Comparison of ENCODE assay signal across 10 cellular contexts in the genomic region with DNA sequence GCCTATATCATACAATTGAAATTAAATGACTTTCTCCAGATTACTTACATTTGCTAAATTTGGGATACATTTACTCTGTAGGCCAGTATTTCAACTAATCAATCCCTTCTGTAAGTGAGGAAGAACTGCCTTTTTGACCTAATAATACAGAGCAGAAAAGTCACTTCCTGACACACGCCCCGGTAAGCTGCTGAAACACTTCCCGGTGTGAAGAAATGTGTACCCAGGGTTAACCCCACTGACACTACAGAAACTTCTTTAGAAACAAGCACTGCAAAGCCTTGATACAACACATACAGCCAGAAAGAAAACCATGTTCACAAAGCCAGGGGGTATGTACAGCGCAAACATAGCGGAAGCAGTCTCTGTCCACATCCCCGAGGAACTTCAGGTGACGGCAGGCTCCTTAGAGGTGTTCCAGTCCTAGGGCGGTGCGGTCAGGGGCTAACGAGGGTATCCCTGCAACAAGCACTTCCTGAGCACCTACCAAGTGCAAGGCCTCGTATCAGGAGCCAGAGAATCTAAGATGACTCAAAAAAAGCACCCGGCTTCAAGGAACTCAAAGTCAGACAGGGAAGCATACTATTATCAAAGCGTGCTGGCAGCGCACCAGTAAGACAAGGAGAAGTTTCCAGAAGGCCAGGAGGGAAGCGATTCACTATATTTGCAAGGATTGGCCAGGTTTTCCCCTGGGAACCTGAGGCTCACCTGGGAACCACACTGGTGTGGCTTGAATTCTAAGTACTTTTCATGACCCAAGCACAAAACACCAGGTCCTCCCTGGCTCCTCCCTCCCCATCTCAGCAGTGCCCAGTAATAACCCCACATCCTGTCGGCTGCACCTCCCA. TPM values are rescaled to one million over a fixed set of nuclear protein-coding genes. Genes with fewer than 3 reads are reported as not detected.
DNase-seq lines count a peak whose midpoint lies in the region; ATAC-seq lines count a peak whose summit lies in the region.
"Had no signal": no experiment of that assay in that cellular context is flagged by ENCODE, and none has a peak within 500 bp of the region (broad histone marks: within the 10 kb centered on the region; RNA-seq: fewer than 3 reads in every experiment).

No MANE protein-coding gene starts in this region.

- POLR2A ChIA-PET in T-cell (lab: Charles Lee), result interaction anchor here in 1 of 2 donors (0.6 kb wide), 1 partner anchor 20 kb away, joined by 4 read pairs; no protein-coding TSS in a partner anchor

- H3K9me3 ChIP-seq in GM23248 (ENCODE audit: low read depth) (no peaks in the 10 kb centered on the region), skeletal muscle tissue (ENCODE audit: control insufficient read depth in 3 of 3, low read length in 3 of 3) (no peaks in the 10 kb centered on the region), HAP-1 (no peaks in the 10 kb centered on the region)

- H3K27ac Mint-ChIP-seq in T-cell, result peak overlapping the region; percentile 65
- H3K27ac Mint-ChIP-seq in immature natural killer cell, result peak overlapping the region; percentile 78 to 92 (median 87)
- H3K27ac Mint-ChIP-seq: T-helper 1 cell treated with Interleukin-12 subunit alpha and Interleukin-12 subunit beta and Interleukin-4 antibody, amounts not matched to agents 30 μg/mL and 1 μg/mL, for 36 hours had no signal

- WGBS in GM23248 (ENCODE audit: low coverage in 1 of 2, low lambda C conversion rate in 2 of 2, missing lambda C conversion rate in 2 of 2), 2 experiments, result 73 to 76% methylated on average over 16 of the region's 16 CpGs

- 0 out of 2 replicates have a peak overlapping the region, but pooled peaks have one; percentile 11 for H3K4me3 ChIP-seq in GM23248
- H3K4me3 ChIP-seq in skeletal muscle tissue (ENCODE audit: low read length in 3 of 3), result no peak overlapping the region
- no peak overlapping the region for H3K4me3 ChIP-seq in HAP-1

- no peaks in the 10 kb centered on the region for H3K36me3 Mint-ChIP-seq in T-cell
- no peaks in the 10 kb centered on the region for H3K36me3 Mint-ChIP-seq in immature natural killer cell

- ATAC-seq in T-cell (replicated peaks in 1 of 4), result no peak
- ATAC-seq in HG03342 (IDR thresholded peaks at IDR 0.05; ENCODE audit: unreplicated experiment), result no peak

- H3K79me2 ChIP-seq in GM23248 (ENCODE audit: insufficient read depth), result peaks cover 91% of the 10 kb centered on the region

- H3K4me2 ChIP-seq in GM23248 (ENCODE audit: unreplicated experiment), result peak overlapping the region; percentile 44

- H3K27ac ChIP-seq in GM23248 (peak overlapping the region; percentile 89), skeletal muscle tissue (ENCODE audit: low read depth, low read length) (peak overlapping the region; percentile 96)

- H3K4me1 ChIP-seq in GM23248 (ENCODE audit: insufficient read depth) (peaks cover 78% of the 10 kb centered on the region), skeletal muscle tissue (ENCODE audit: control insufficient read depth in 3 of 3, insufficient read depth in 3 of 3, low read length in 3 of 3) (peaks cover 59 to 67% (median 62%) of the 10 kb centered on the region in 3 donors), HAP-1 (peaks cover 22% of the 10 kb centered on the region)

- peaks cover 60% of the 10 kb centered on the region for H3F3A ChIP-seq in GM23248 (ENCODE audit: insufficient read depth)

- H3K9ac ChIP-seq in GM23248 (peak overlapping the region; percentile 55), skeletal muscle tissue (ENCODE audit: low read depth in 1 of 3, low read length in 3 of 3) (no peak overlapping the region)

- H2AFZ ChIP-seq in GM23248, result no peak overlapping the region

- CTCF ChIA-PET in T-cell (lab: Charles Lee), result no interaction called here

- H3K27me3 ChIP-seq in GM23248 (replicated peaks; ENCODE audit: insufficient read depth) (no peaks in the 10 kb centered on the region), skeletal muscle tissue (ENCODE audit: control insufficient read depth in 3 of 3, insufficient read depth in 3 of 3, low read length in 3 of 3) (no peaks in the 10 kb centered on the region), HAP-1 (ENCODE audit: low read depth) (no peaks in the 10 kb centered on the region)

- H3K4me1 Mint-ChIP-seq in T-cell (peaks cover 52 to 67% (median 54%) of the 10 kb centered on the region in 3 donors), immature natural killer cell (peaks cover 80 to 97% of the 10 kb centered on the region in 2 donors)

- no peaks in the 10 kb centered on the region for H4K20me1 ChIP-seq in GM23248 (ENCODE audit: insufficient read depth)

- peaks cover 0 to 16% of the 10 kb centered on the region in 2 donors for H3K27me3 Mint-ChIP-seq in T-cell
- H3K27me3 Mint-ChIP-seq in immature natural killer cell (ENCODE audit: low read depth in 3 of 3), result peaks cover 0 to 3% (median 1%) of the 10 kb centered on the region in 3 donors

- no peaks in the 10 kb centered on the region for H3K36me3 ChIP-seq in GM23248 (ENCODE audit: low read depth)
- H3K36me3 ChIP-seq in skeletal muscle tissue (ENCODE audit: control insufficient read depth in 3 of 3, insufficient read depth in 3 of 3, low read length in 3 of 3), result no peaks in the 10 kb centered on the region
- no peaks in the 10 kb centered on the region; the same call in 1 of the 2 replicates for H3K36me3 ChIP-seq in HAP-1 (replicated peaks)

- DNase-seq in GM23248 (peak; percentile 35), T-cell (peak in 1 of 34 experiments; percentile 5), immature natural killer cell (peak in 2 of 3 donors; percentile 19 to 24), mucosa of gallbladder (ENCODE audit: low spot score) (no peak), HAP-1 (ENCODE audit: low spot score in 2 of 2) (no peak), NCI-H1436 (lab: John Stamatoyannopoulos, UW) (no peak)
- DNase-seq: NCI-H82 had no signal

- in situ Hi-C loops in GM23248 (cut with MboI), result no loop called here
- in situ Hi-C loops in HAP-1 (cut with MboI; ENCODE audit: low sequenced_read_pairs), result no loop called here

- no peaks in the 10 kb centered on the region for H3K9me3 Mint-ChIP-seq in T-cell
- H3K9me3 Mint-ChIP-seq in immature natural killer cell, result peaks cover 0 to 1% (median 0%) of the 10 kb centered on the region in 6 donors
- H3K9me3 Mint-ChIP-seq: T-helper 1 cell treated with Interleukin-12 subunit alpha and Interleukin-12 subunit beta and Interleukin-4 antibody, amounts not matched to agents 30 μg/mL and 1 μg/mL, for 36 hours had no signal

- no peaks in the 10 kb centered on the region for H3K9me2 ChIP-seq in GM23248 (ENCODE audit: insufficient read depth)

- H3K4me3 Mint-ChIP-seq in T-cell, result peak overlapping the region in 1 of 3 donors; percentile 9
- peak overlapping the region; percentile 64 to 93 (median 82) for H3K4me3 Mint-ChIP-seq in immature natural killer cell
- H3K4me3 Mint-ChIP-seq: T-helper 1 cell treated with Interleukin-12 subunit alpha and Interleukin-12 subunit beta and Interleukin-4 antibody, amounts not matched to agents 30 μg/mL and 1 μg/mL, for 36 hours had no signal

RNA-seq across cellular contexts. Expression of a gene that starts 46.6 kb away (rescaled TPM):
- 18.0 and 29.4 TPM in 2 replicates for total RNA-seq in GM23248 (2014; rRNA removed; shearing (Covaris generic))
- polyA plus RNA-seq in GM23248 (2016; fragmentation: Nextera tagmentation; extraction: Ambion mirVana) (16.1 and 17.8 TPM in 2 replicates), immature natural killer cell (1 to 10 TPM; 1.2 to 6.1 (median 2.0) TPM)
- total RNA-seq in T-cell (10 to 100 TPM; 22.0 to 31.8 (median 25.7) TPM), skeletal muscle tissue (33.9 TPM), mucosa of gallbladder (48.5 TPM)

Comparison
In these comparisons a context has a peak if more than half of its experiments do, and no peak if none do; other contexts are left out.
1. DNase-seq: peak in GM23248 (single experiment) and immature natural killer cell (2 of 3); none in mucosa of gallbladder (single experiment), HAP-1 (0 of 2) and NCI-H1436 (single experiment).